In the genomic region with DNA sequence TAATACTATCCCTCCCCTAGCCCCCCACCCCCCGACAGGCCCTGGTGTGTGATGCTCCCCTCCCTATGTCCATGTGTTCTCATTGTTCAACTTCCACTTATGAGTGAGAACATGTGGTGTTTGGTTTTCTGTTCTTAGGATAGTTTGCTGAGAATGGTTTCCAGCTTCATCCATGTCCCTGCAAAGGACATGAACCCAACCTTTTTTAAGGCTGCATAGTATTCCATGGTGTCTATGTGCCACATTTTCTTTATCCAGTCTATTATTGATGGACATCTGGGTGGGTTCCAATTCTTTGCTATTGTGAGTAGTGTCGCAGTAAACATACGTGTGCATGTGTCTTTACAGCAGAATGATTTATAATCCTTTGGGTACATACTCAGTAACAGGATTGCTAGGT, we compare ENCODE assay signal across 1 cellular context. TPM values are rescaled to one million over a fixed set of nuclear protein-coding genes. Genes with fewer than 3 reads are reported as not detected.
"Had no signal": no experiment of that assay in that cellular context is flagged by ENCODE, and none has a peak within 500 bp of the region (broad histone marks: within the 10 kb centered on the region; RNA-seq: fewer than 3 reads in every experiment).

No MANE protein-coding gene starts in this region.

RNA-seq across cellular contexts. Expression of a gene that starts 40.2 kb away (rescaled TPM):
- total RNA-seq: HT1080 had no signal
